ENCODE assay signal across 8 cellular contexts in genomic region chr16:89560413-89561194, GRCh38.
A peak's percentile ranks its signal among the peaks of the same experiment; 100 is the strongest.
DNase-seq lines count a peak whose midpoint lies in the region; ATAC-seq and TF ChIP-seq lines count a peak whose summit lies in the region.

Gene RPL13 (plus strand): TSS chr16:89560682. CDS start chr16:89560960, 278 bp downstream.

- H3K36me3 Mint-ChIP-seq in activated naive CD4-positive, alpha-beta T cell treated with anti-CD3 and anti-CD28 coated beads, Interleukin-2, amount 50 U/mL, for 24 hours, result peaks cover 22% of the 10 kb centered on the region

- no peaks in the 10 kb centered on the region for H3K9me3 Mint-ChIP-seq in activated naive CD4-positive, alpha-beta T cell treated with anti-CD3 and anti-CD28 coated beads, Interleukin-2, amount 50 U/mL, for 24 hours

- peaks cover 45% of the 10 kb centered on the region for H3K4me1 Mint-ChIP-seq in activated naive CD4-positive, alpha-beta T cell treated with anti-CD3 and anti-CD28 coated beads, Interleukin-2, amount 50 U/mL, for 24 hours

- peak within 1 kb of the TSS; percentile 98 for H3K4me3 Mint-ChIP-seq in activated naive CD4-positive, alpha-beta T cell treated with anti-CD3 and anti-CD28 coated beads, Interleukin-2, amount 50 U/mL, for 24 hours

- DNase-seq in GM04504 (ENCODE audit: low read depth) (peak; percentile 91), NCI-H1092 treated with DMSO at 0.1 percent for 48 hours (lab: John Stamatoyannopoulos, UW) (peak; percentile 94), globus pallidus (ENCODE audit: low spot score) (peak; percentile 94), nucleus accumbens (lab: John Stamatoyannopoulos, UW) (peak in 55 of 56 donors; percentile 59 to 97 (median 91)), superior temporal gyrus (ENCODE audit: extremely low spot score) (peak; percentile 97)

- H3K27me3 Mint-ChIP-seq in activated naive CD4-positive, alpha-beta T cell treated with anti-CD3 and anti-CD28 coated beads, Interleukin-2, amount 50 U/mL, for 24 hours, result no peaks in the 10 kb centered on the region

- H3K27ac Mint-ChIP-seq in activated naive CD4-positive, alpha-beta T cell treated with anti-CD3 and anti-CD28 coated beads, Interleukin-2, amount 50 U/mL, for 24 hours, result peak within 1 kb of the TSS; percentile 96

- peak; percentile 81 for ATAC-seq in HG02571 (IDR thresholded peaks at IDR 0.05; ENCODE audit: unreplicated experiment)
- peak; percentile 89 for ATAC-seq in SK-N-SH treated with all-trans-retinoic acid at 6 μM for 48 hours

TF ChIP-seq in SK-N-SH treated with all-trans-retinoic acid at 6 μM for 48 hours, 23 proteins besides CTCF, POLR2A, EP300 and RAD21:
- TF ChIP-seq ZNF70 (CRISPR knock-in tag; IDR thresholded peaks at IDR 0.05) (no peak), BACH2 (CRISPR knock-in tag; IDR thresholded peaks at IDR 0.05; ENCODE audit: borderline replicate concordance) (no peak), ZNF8 (CRISPR knock-in tag; IDR thresholded peaks at IDR 0.05) (no peak; the same call in 1 of the 2 replicates), CSDC2 (CRISPR knock-in tag; IDR thresholded peaks at IDR 0.05) (0 out of 2 replicates have a peak, but pooled peaks have one; percentile 61), CSRNP3 (CRISPR knock-in tag; IDR thresholded peaks at IDR 0.05) (no peak), ZFP3 (CRISPR knock-in tag; IDR thresholded peaks at IDR 0.05) (no peak)

Comparison
In these comparisons a context has a peak if more than half of its experiments do, and no peak if none do; other contexts are left out.
1. Peak in every context shown above with its lines: DNase-seq and ATAC-seq.